In the genomic region with DNA sequence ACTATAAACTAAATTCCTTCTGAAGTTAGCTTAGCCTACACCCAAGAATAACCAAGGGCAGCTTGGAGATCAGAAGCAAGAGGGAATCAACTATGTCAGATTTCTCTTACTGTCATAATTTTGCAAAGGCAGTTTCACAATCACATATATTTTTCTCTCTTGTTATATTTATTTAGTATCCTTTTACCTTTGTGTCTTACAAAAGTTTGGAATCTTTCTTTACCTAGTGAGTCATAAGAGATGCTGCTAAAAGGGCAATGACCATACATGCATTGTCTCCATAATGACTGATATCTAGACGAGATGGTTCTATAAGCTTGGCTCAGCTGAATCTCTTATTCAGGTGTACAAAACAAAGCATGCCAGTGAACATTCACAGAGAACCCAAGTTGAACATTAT, we compare ENCODE assay signal across 15 cellular contexts.
DNase-seq lines count a peak whose midpoint lies in the region; ATAC-seq and TF ChIP-seq lines count a peak whose summit lies in the region.
"Had no signal": no experiment of that assay in that cellular context is flagged by ENCODE, and none has a peak within 500 bp of the region (broad histone marks: within the 10 kb centered on the region; RNA-seq: fewer than 3 reads in every experiment).

No MANE protein-coding gene starts in this region.

- TF ChIP-seq POLR2A in Peyer's patch (IDR thresholded peaks at IDR 0.05), result no peak

- ATAC-seq in RWPE2 (ENCODE audit: low read depth) (peak; percentile 77), esophagus mucosa (peak; percentile 23)
- ATAC-seq: GM23338 had no signal

- no peak overlapping the region for H3K9ac ChIP-seq in smooth muscle cell (ENCODE audit: low read depth)

- H3F3A ChIP-seq in smooth muscle cell (ENCODE audit: low read depth), result no peaks in the 10 kb centered on the region

- DNase-seq in DMS53 (lab: John Stamatoyannopoulos, UW) (peak; percentile 63), RWPE2 (ENCODE audit: low spot score) (no peak), smooth muscle cell (lab: John Stamatoyannopoulos, UW; ENCODE audit: unreplicated experiment) (no peak), tibial artery (no peak), Peyer's patch (no peak), glomerular visceral epithelial cell (ENCODE audit: extremely low spot score) (no peak)
- DNase-seq: C1 segment of cervical spinal cord; Calu3; CD4-positive, alpha-beta T cell; DMS 273 treated with DMSO at 0.1 percent for 48 hours; DMS79 treated with DMSO at 0.1 percent for 48 hours; H7; IMR-90 had no signal

- H3K4me2 ChIP-seq in smooth muscle cell, result no peak overlapping the region
- H3K4me2 ChIP-seq: GM23338 had no signal

- H2AFZ ChIP-seq in smooth muscle cell (ENCODE audit: low read depth), result no peak overlapping the region
- H2AFZ ChIP-seq: GM23338 had no signal

- intact Hi-C loops in tibial artery (cut with DNase I; ENCODE audit: low total_unique reads), result no loop called here

- H4K20me1 ChIP-seq in smooth muscle cell (ENCODE audit: low read depth), result no peaks in the 10 kb centered on the region

- H3K27ac ChIP-seq in RWPE2 (ENCODE audit: poor library complexity, severe bottlenecking) (peak overlapping the region; percentile 45), smooth muscle cell (ENCODE audit: low read depth) (peak overlapping the region; percentile 25), tibial artery (no peak overlapping the region), Peyer's patch (no peak overlapping the region)

- 83% methylated on average over 1 of the region's 1 CpG for WGBS in smooth muscle cell (ENCODE audit: low lambda C conversion rate)

- no peaks in the 10 kb centered on the region for H3K27me3 ChIP-seq in RWPE2 (ENCODE audit: insufficient read depth, poor library complexity, severe bottlenecking)
- H3K27me3 ChIP-seq in smooth muscle cell (ENCODE audit: low read depth), result peaks cover 26% of the 10 kb centered on the region
- no peaks in the 10 kb centered on the region for H3K27me3 ChIP-seq in tibial artery
- H3K27me3 ChIP-seq in Peyer's patch, result no peaks in the 10 kb centered on the region

- H3K79me2 ChIP-seq in smooth muscle cell (ENCODE audit: low read depth), result no peaks in the 10 kb centered on the region

- peaks cover 8% of the 10 kb centered on the region for H3K4me1 ChIP-seq in RWPE2 (ENCODE audit: insufficient read depth, poor library complexity, severe bottlenecking)
- no peaks in the 10 kb centered on the region for H3K4me1 ChIP-seq in smooth muscle cell (ENCODE audit: low read depth)
- H3K4me1 ChIP-seq in tibial artery, result no peaks in the 10 kb centered on the region
- H3K4me1 ChIP-seq in Peyer's patch, result no peaks in the 10 kb centered on the region

- TF ChIP-seq CTCF in RWPE2 (IDR thresholded peaks at IDR 0.05; ENCODE audit: poor library complexity, severe bottlenecking), result no peak
- no peak for TF ChIP-seq CTCF in smooth muscle cell (IDR thresholded peaks at IDR 0.05; ENCODE audit: borderline replicate concordance, insufficient read depth, poor library complexity, severe bottlenecking)
- no peak for TF ChIP-seq CTCF in tibial artery (IDR thresholded peaks at IDR 0.05)
- no peak for TF ChIP-seq CTCF in Peyer's patch (IDR thresholded peaks at IDR 0.05)

- H3K4me3 ChIP-seq in RWPE2 (ENCODE audit: severe bottlenecking), result no peak overlapping the region
- no peak overlapping the region for H3K4me3 ChIP-seq in smooth muscle cell
- H3K4me3 ChIP-seq in tibial artery, result no peak overlapping the region
- H3K4me3 ChIP-seq in Peyer's patch, result no peak overlapping the region
- H3K4me3 ChIP-seq: GM23338 had no signal

- no peaks in the 10 kb centered on the region for H3K36me3 ChIP-seq in RWPE2 (ENCODE audit: low read depth)
- H3K36me3 ChIP-seq in smooth muscle cell (ENCODE audit: low read depth), result no peaks in the 10 kb centered on the region
- no peaks in the 10 kb centered on the region for H3K36me3 ChIP-seq in tibial artery
- no peaks in the 10 kb centered on the region for H3K36me3 ChIP-seq in Peyer's patch

- H3K9me3 ChIP-seq in RWPE2 (ENCODE audit: severe bottlenecking), result no peaks in the 10 kb centered on the region
- no peaks in the 10 kb centered on the region for H3K9me3 ChIP-seq in smooth muscle cell (replicated peaks; ENCODE audit: low read depth)
- H3K9me3 ChIP-seq in tibial artery, result no peaks in the 10 kb centered on the region
- no peaks in the 10 kb centered on the region for H3K9me3 ChIP-seq in Peyer's patch

Comparison
In these comparisons a context has a peak if more than half of its experiments do, and no peak if none do; other contexts are left out.
1. H3K27ac ChIP-seq: peak in RWPE2 (single experiment) and smooth muscle cell (single experiment); none in tibial artery (0 of 2) and Peyer's patch (0 of 4).